ENCODE assay signal across 9 cellular contexts in the genomic region with DNA sequence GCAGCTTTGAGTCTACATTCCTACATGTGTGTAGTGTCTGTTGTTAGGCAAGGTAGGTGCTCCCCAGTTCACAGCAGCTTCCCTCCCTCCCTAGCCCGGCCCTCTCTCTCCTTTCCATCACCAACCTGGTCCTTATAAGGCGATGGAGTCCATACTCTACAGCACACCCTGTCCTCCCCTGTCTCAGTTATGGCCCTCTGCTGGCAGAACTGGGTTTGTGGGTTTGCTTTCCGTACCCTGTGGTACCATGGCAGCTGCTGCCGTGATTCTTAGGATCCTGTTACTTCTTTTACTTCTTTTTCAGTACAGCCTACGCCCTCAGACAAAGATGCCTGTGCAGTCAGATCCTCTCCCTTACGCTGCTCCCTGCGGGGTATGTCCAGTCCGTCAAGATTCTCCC. TPM values are rescaled to one million over a fixed set of nuclear protein-coding genes. Genes with fewer than 3 reads are reported as not detected.
DNase-seq lines count a peak whose midpoint lies in the region; ATAC-seq, FAIRE-seq and TF ChIP-seq lines count a peak whose summit lies in the region.
"Had no signal": no experiment of that assay in that cellular context is flagged by ENCODE, and none has a peak within 500 bp of the region (broad histone marks: within the 10 kb centered on the region; RNA-seq: fewer than 3 reads in every experiment).

No MANE protein-coding gene starts in this region.

- no peaks in the 10 kb centered on the region for H3F3A ChIP-seq in SK-N-SH (replicated peaks; ENCODE audit: insufficient read depth)

- TF ChIP-seq POLR2A in HCT116 (IDR thresholded peaks at IDR 0.05; ENCODE audit: borderline replicate concordance, extremely low read depth, insufficient read depth, insufficient read length) (no peak), H1 (IDR thresholded peaks at IDR 0.05; ENCODE audit: control extremely low read depth in 1 of 2, low read depth in 2 of 2, low read length in 2 of 2) (no peak), spleen (IDR thresholded peaks at IDR 0.05) (no peak)

- POLR2A ChIA-PET in HCT116 (lab: Charles Lee) (no interaction called here), SK-N-SH (lab: Yijun Ruan, JAX) (no interaction called here), H1 (lab: Charles Lee; ENCODE audit: partially characterized antibody) (interaction anchor here (0.9 kb wide), 1 partner anchor 31 kb away, joined by 3 read pairs; a partner anchor contains a TSS)

- H3K9me3 ChIP-seq in HCT116 (ENCODE audit: control insufficient read depth in 1 of 2, insufficient read depth in 1 of 2, low read depth in 1 of 2, low read length in 2 of 2) (no peaks in the 10 kb centered on the region), SK-N-SH (no peaks in the 10 kb centered on the region), H1 (ENCODE audit: insufficient read depth in 2 of 2, low read depth in 1 of 2, low read length in 1 of 2) (no peaks in the 10 kb centered on the region), spleen (no peaks in the 10 kb centered on the region)

- no peak overlapping the region for H3K27ac ChIP-seq in HCT116 (ENCODE audit: low read depth, low read length)
- no peak overlapping the region for H3K27ac ChIP-seq in SK-N-SH (ENCODE audit: low read depth in 2 of 2, low read length in 1 of 2)
- H3K27ac ChIP-seq in H1 (ENCODE audit: low read depth, low read length) = no peak overlapping the region
- H3K27ac ChIP-seq in spleen = no peak overlapping the region

- TF ChIP-seq RAD21 in HCT116 (IDR thresholded peaks at IDR 0.05; ENCODE audit: low read depth) = no peak
- peak; percentile 23; the same call in 1 of the 2 replicates for TF ChIP-seq RAD21 in SK-N-SH (IDR thresholded peaks at IDR 0.05; ENCODE audit: low read length)
- TF ChIP-seq RAD21 in H1 (IDR thresholded peaks at IDR 0.05 in 1 of 2, conservative IDR thresholded peaks at IDR 0.05 in 1 of 2; ENCODE audit: low read depth in 2 of 2, low read length in 2 of 2) = peak; percentile 62 to 69

- DNase-seq in EL (peak; percentile 16), HCT116 (ENCODE audit: low read depth, low spot score) (peak; percentile 33), SK-N-SH (peak; percentile 12), H1 (ENCODE audit: low read depth in 1 of 2, low spot score in 2 of 2) (peak; percentile 58 to 64), spleen (no peak), NCI-H526 treated with DMSO at 0.1 percent for 48 hours (lab: John Stamatoyannopoulos, UW) (no peak), NCI-H446 treated with DMSO at 0.1 percent for 48 hours (lab: John Stamatoyannopoulos, UW) (no peak)
- DNase-seq in stimulated activated CD4-positive, alpha-beta T cell treated with anti-CD3 and anti-CD28 coated beads, Interleukin-15, amount 100 ng/mL, for 48 hours (ENCODE audit: low read depth in 2 of 2) = peak; percentile 10 to 16

- H4K91ac ChIP-seq in H1 (replicated peaks; ENCODE audit: insufficient read length, low read length) = no peak overlapping the region

- H2BK12ac ChIP-seq in H1 (ENCODE audit: low read depth, low read length) = no peak overlapping the region

- H3K36me3 ChIP-seq in HCT116 (ENCODE audit: control insufficient read depth in 1 of 2, insufficient read depth in 2 of 2, low read length in 2 of 2) (no peaks in the 10 kb centered on the region), SK-N-SH (replicated peaks in 1 of 2; ENCODE audit: control insufficient read depth in 1 of 2, insufficient read depth in 2 of 2, low read length in 1 of 2) (no peaks in the 10 kb centered on the region), H1 (ENCODE audit: control insufficient read depth in 2 of 4, insufficient read depth in 4 of 4, low read length in 3 of 4) (no peaks in the 10 kb centered on the region), spleen (no peaks in the 10 kb centered on the region)

- no peaks in the 10 kb centered on the region for H3K79me2 ChIP-seq in HCT116 (ENCODE audit: insufficient read depth, low read length)
- no peaks in the 10 kb centered on the region for H3K79me2 ChIP-seq in SK-N-SH (ENCODE audit: insufficient read depth)
- H3K79me2 ChIP-seq in H1 (ENCODE audit: control insufficient read depth in 1 of 2, insufficient read depth in 2 of 2, low read length in 2 of 2) = no peaks in the 10 kb centered on the region

- peak overlapping the region; percentile 34; the same call in 1 of the 2 replicates for H3K4me2 ChIP-seq in HCT116 (ENCODE audit: low read length)
- H3K4me2 ChIP-seq in SK-N-SH = no peak overlapping the region
- H3K4me2 ChIP-seq in H1 (ENCODE audit: insufficient read depth in 1 of 2, low read depth in 2 of 2, low read length in 2 of 2) = no peak overlapping the region

- H3K56ac ChIP-seq in H1 (replicated peaks; ENCODE audit: insufficient read length, low read depth, low read length) = no peak overlapping the region

- H3K4me1 ChIP-seq in HCT116 (ENCODE audit: control insufficient read depth in 1 of 2, insufficient read depth in 2 of 2, low read length in 2 of 2) (peaks cover 0 to 6% of the 10 kb centered on the region in 2 experiments; a peak in 1 of 4 replicates), SK-N-SH (ENCODE audit: control insufficient read depth in 1 of 2, insufficient read depth in 2 of 2, low read depth in 1 of 2, low read length in 1 of 2) (peaks cover 3 to 8% of the 10 kb centered on the region in 2 experiments; a peak in 3 of 4 replicates), H1 (replicated peaks in 1 of 4; ENCODE audit: control insufficient read depth in 3 of 4, insufficient read depth in 4 of 4, low read length in 3 of 4) (no peaks in the 10 kb centered on the region), spleen (peaks cover 0 to 10% (median 0%) of the 10 kb centered on the region in 6 donors)

- H4K20me1 ChIP-seq in HCT116 (ENCODE audit: insufficient read depth) (no peaks in the 10 kb centered on the region), SK-N-SH (ENCODE audit: insufficient read depth) (no peaks in the 10 kb centered on the region), H1 (replicated peaks in 1 of 2; ENCODE audit: control insufficient read depth in 1 of 2, insufficient read depth in 2 of 2, low read length in 2 of 2) (no peaks in the 10 kb centered on the region)

- no peak overlapping the region for H4K8ac ChIP-seq in H1 (ENCODE audit: extremely low read depth, insufficient read depth, low read length)

- no peak overlapping the region for H3K4ac ChIP-seq in H1 (replicated peaks; ENCODE audit: insufficient read length, low read depth, low read length)

- H3K9me2 ChIP-seq in HCT116 (ENCODE audit: insufficient read depth) = no peaks in the 10 kb centered on the region
- no peaks in the 10 kb centered on the region for H3K9me2 ChIP-seq in SK-N-SH

- intact Hi-C loops in HCT116 (cut with micrococcal nuclease) = loop anchor here (1.0 kb wide), 1 partner anchor 165 kb away; no protein-coding TSS in a partner anchor
- intact Hi-C loops in spleen (cut with DNase I; ENCODE audit: low total_unique reads) = no loop called here

- H3K18ac ChIP-seq in H1 (ENCODE audit: extremely low read depth, low read length) = no peak overlapping the region

- FAIRE-seq in H1 (lab: Jason Lieb, UNC) = peak; percentile 32
- FAIRE-seq: islet of Langerhans had no signal

- no peak overlapping the region for H2BK15ac ChIP-seq in H1 (ENCODE audit: low read length)

- H2AFZ ChIP-seq in HCT116 (ENCODE audit: low read depth, low read length, poor library complexity, severe bottlenecking) (peak overlapping the region; percentile 85), SK-N-SH (ENCODE audit: low read depth) (no peak overlapping the region), H1 (ENCODE audit: low read length) (no peak overlapping the region)

- BruUV-seq in HCT116 (replicated peaks; lab: Mats Ljungman, UMichigan) = no TSS peak

- no peak overlapping the region for H3K14ac ChIP-seq in H1 (ENCODE audit: insufficient read length)

- 93% methylated on average over 8 of the region's 8 CpGs for WGBS in SK-N-SH (ENCODE audit: low lambda C conversion rate)
- WGBS in H1 (ENCODE audit: extremely low coverage in 1 of 2, insufficient coverage in 1 of 2, insufficient read length in 1 of 2, insufficient replicate concordance in 2 of 2, low coverage in 1 of 2, low lambda C conversion rate in 2 of 2, missing lambda C conversion rate in 1 of 2), 2 experiments = 82% methylated on average over 8 of the region's 8 CpGs; no CpG with 5 or more reads in 1 of the 2 experiments
- 62 to 79% (median 66%) methylated on average over 8 of the region's 8 CpGs for WGBS in spleen, 5 donors

- H3K27me3 ChIP-seq in HCT116 (ENCODE audit: insufficient read depth, low read length) = no peaks in the 10 kb centered on the region
- no peaks in the 10 kb centered on the region for H3K27me3 ChIP-seq in SK-N-SH (ENCODE audit: insufficient read depth)
- no peaks in the 10 kb centered on the region for H3K27me3 ChIP-seq in H1 (replicated peaks in 1 of 4; ENCODE audit: control insufficient read depth in 3 of 4, extremely low read depth in 1 of 4, insufficient read depth in 3 of 4, low read length in 3 of 4)
- H3K27me3 ChIP-seq in spleen (replicated peaks in 1 of 7) = peaks cover 0 to 9% (median 0%) of the 10 kb centered on the region in 7 donors

- no peak overlapping the region for H2BK20ac ChIP-seq in H1 (ENCODE audit: low read length)

- peak overlapping the region; percentile 10 for H4K5ac ChIP-seq in H1 (ENCODE audit: insufficient read length, low read depth, low read length)

- H3K23me2 ChIP-seq in H1 (ENCODE audit: low read depth, low read length) = no peaks in the 10 kb centered on the region

- H3K4me3 ChIP-seq in HCT116 (replicated peaks in 1 of 2; ENCODE audit: low read depth in 1 of 2, low read length in 2 of 2) (no peak overlapping the region), SK-N-SH (ENCODE audit: low read depth in 2 of 2, low read length in 1 of 2) (no peak overlapping the region), H1 (ENCODE audit: extremely low read depth in 1 of 4, insufficient read depth in 2 of 4, low read depth in 3 of 4, low read length in 4 of 4) (no peak overlapping the region), spleen (no peak overlapping the region)

- TF ChIP-seq CTCF in HCT116 (IDR thresholded peaks at IDR 0.05 in 2 of 3, conservative IDR thresholded peaks at IDR 0.05 in 1 of 3; ENCODE audit: borderline replicate concordance in 1 of 3, insufficient read depth in 1 of 3, low read depth in 2 of 3, low read length in 2 of 3) = peak in 2 of 3 experiments; percentile 61 to 70; a peak in 4 of 6 replicates
- peak; percentile 41 for TF ChIP-seq CTCF in SK-N-SH (IDR thresholded peaks at IDR 0.05)
- peak; percentile 61 to 79 (median 75) for TF ChIP-seq CTCF in H1 (IDR thresholded peaks at IDR 0.05; ENCODE audit: control extremely low read depth in 1 of 3, insufficient read depth in 1 of 3, low read depth in 1 of 3, low read length in 3 of 3)
- peak in 3 of 11 experiments; percentile 5 to 24 (median 23) for TF ChIP-seq CTCF in spleen (IDR thresholded peaks at IDR 0.05 in 8 of 11, conservative IDR thresholded peaks at IDR 0.05 in 3 of 11)

- no peak overlapping the region for H2BK120ac ChIP-seq in H1 (replicated peaks; ENCODE audit: low read depth, low read length)

- H2BK5ac ChIP-seq in H1 (ENCODE audit: low read depth, low read length) = no peak overlapping the region

- peak; percentile 100 for ATAC-seq in HCT116

- no peak overlapping the region for H3K23ac ChIP-seq in H1 (ENCODE audit: insufficient read length)

- no peak overlapping the region for H3K9ac ChIP-seq in HCT116 (ENCODE audit: low read length)
- no peak overlapping the region for H3K9ac ChIP-seq in SK-N-SH
- no peak overlapping the region for H3K9ac ChIP-seq in H1 (replicated peaks in 1 of 4; ENCODE audit: extremely low read depth in 1 of 4, low read depth in 3 of 4, low read length in 3 of 4)

- no peak overlapping the region for H2AK5ac ChIP-seq in H1 (ENCODE audit: low read depth, low read length)

- H3K79me1 ChIP-seq in H1 (ENCODE audit: low read depth, low read length) = no peaks in the 10 kb centered on the region

- TF ChIP-seq EP300 in SK-N-SH (IDR thresholded peaks at IDR 0.05; ENCODE audit: borderline replicate concordance in 1 of 2, low read depth in 1 of 2, low read length in 1 of 2) (no peak), H1 (IDR thresholded peaks at IDR 0.05; ENCODE audit: borderline replicate concordance in 1 of 2, low read depth in 2 of 2, low read length in 2 of 2) (no peak)

- CTCF ChIA-PET in HCT116 (lab: Charles Lee) (interaction anchor here (0.7 to 1.9 kb wide), 3 partner anchors 10 to 587 kb away, joined by 3 to 10 read pairs (median 3); no protein-coding TSS in a partner anchor), SK-N-SH (lab: Yijun Ruan, JAX) (interaction anchor here (0.8 to 1.2 kb wide), 4 partner anchors 13 to 35 kb away, joined by 3 to 4 read pairs (median 4); no protein-coding TSS in a partner anchor), H1 (lab: Charles Lee; ENCODE audit: partially characterized antibody) (interaction anchor here (0.5 to 2.5 kb wide), 22 partner anchors 9 to 981 kb away, joined by 3 to 10 read pairs (median 3); a partner anchor contains a TSS)

- RAD21 ChIA-PET in HCT116 (lab: Charles Lee; ENCODE audit: low non-redundant PET in 1 of 2, low total read pairs in 2 of 2, uncharacterized antibody in 2 of 2, unreplicated experiment in 2 of 2) = no interaction called here

RNA-seq across cellular contexts. Expression of a gene that starts 31.7 kb away (rescaled TPM):
- total RNA-seq in HCT116 (2021; ENCODE audit: unreplicated experiment) (0.22 TPM), spleen (10 to 100 TPM in 1 of 7 donors, 1 to 10 TPM in 4, under 1 TPM in 2; 0.33 to 16.3 (median 1.7) TPM)
- 0.22 TPM in 1 of 2 replicates, not detected in the other for polyA plus RNA-seq in HCT116 (2012)
- polyA plus RNA-seq in SK-N-SH (2012; rRNA removed) (22.9 TPM in 2 replicates), H1 (2011; rRNA removed) (2.0 and 2.1 TPM in 2 replicates), spleen (1 to 10 TPM in 1 of 3 donors, under 1 TPM in 2; 0.53 to 1.3 (median 0.61) TPM)
- polyA plus RNA-seq in SK-N-SH (2012; cell fraction: cytosol; rRNA removed) = 29.0 and 35.3 TPM in 2 replicates
- 10.0 and 13.7 TPM in 2 replicates for polyA plus RNA-seq in SK-N-SH (2012; cell fraction: nucleus; rRNA removed)
- total RNA-seq in H1 (2021; fragmentation: NEBNext Ultra II Directional; extraction: Animal tissue kit (Norgen Biotek cat#: 25700)) = 5.2 and 7.1 TPM in 2 replicates
- 3.8 TPM for polyA plus RNA-seq in H1 (2011; cell fraction: cytosol; rRNA removed)
- polyA plus RNA-seq in H1 (2011; cell fraction: nucleus; rRNA removed) = 1.6 TPM
- polyA plus RNA-seq in H1 (2012, experiment 1 of 2) = 2.8 to 11.9 TPM (median 3.8 TPM) in 4 replicates
- polyA plus RNA-seq in H1 (2012, experiment 2 of 2) = 1.7 TPM
- 4.8 TPM for polyA plus RNA-seq in H1 (2013, experiment 1 of 2)
- polyA plus RNA-seq in H1 (2013, experiment 2 of 2) = 3.2 TPM
- polyA minus RNA-seq in H1 (2011; rRNA and poly(A)+ RNA removed) = 2.4 and 2.6 TPM in 2 replicates
- 6.5 TPM for polyA minus RNA-seq in H1 (2011; cell fraction: cytosol; rRNA and poly(A)+ RNA removed)
- 5.3 TPM for polyA minus RNA-seq in H1 (2011; cell fraction: nucleus; rRNA and poly(A)+ RNA removed)

Comparison
In these comparisons a context has a peak if more than half of its experiments do, and no peak if none do; other contexts are left out.
1. DNase-seq: peak in EL (single experiment), HCT116 (single experiment), SK-N-SH (single experiment), H1 (2 of 2) and stimulated activated CD4-positive, alpha-beta T cell treated with anti-CD3 and anti-CD28 coated beads, Interleukin-15, amount 100 ng/mL, for 48 hours (2 of 2); none in spleen (single experiment), NCI-H526 treated with DMSO at 0.1 percent for 48 hours (single experiment) and NCI-H446 treated with DMSO at 0.1 percent for 48 hours (single experiment).